ENCODE assay signal across 8 cellular contexts in the genomic region with DNA sequence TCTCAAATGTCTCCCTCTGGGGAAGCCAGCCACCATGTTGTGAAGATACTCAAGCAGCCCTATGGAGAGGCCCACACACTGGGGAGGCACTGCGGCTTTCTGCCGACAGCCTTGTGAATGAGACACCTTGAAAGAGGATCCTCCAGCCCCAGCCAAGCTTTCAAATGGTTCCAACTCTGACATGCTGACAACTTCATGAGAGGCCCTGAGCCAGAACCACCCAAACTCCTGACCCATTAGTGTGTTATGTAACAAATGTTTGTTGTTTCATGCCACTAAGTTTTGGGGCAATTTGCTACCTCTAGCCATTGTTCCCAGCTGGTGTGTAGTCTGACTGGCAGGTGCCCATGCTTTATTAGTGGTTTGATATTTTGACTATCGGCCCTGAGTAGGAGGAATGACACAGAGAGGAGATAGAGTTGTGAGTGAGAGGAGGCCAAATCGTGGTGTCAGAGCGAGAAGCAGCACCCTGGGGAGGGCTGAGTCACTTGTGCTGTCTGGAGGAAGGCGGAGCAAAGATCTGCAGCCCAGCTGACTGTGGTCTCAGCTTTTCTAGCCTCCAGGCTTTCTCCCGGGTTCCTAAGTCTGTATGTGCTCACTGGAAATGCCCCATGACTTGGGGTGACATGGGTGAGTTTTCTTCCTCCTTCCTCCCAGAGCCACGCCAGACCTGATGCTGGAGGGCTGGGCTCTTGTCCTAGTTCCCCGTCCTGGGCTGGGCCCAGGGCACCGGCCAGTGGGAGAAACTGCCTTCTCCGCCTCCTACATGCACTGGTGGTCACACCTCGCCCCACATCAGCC. TPM values are rescaled to one million over a fixed set of nuclear protein-coding genes. Genes with fewer than 3 reads are reported as not detected.
DNase-seq lines count a peak whose midpoint lies in the region; ATAC-seq and TF ChIP-seq lines count a peak whose summit lies in the region.

No MANE protein-coding gene starts in this region.

- no peak overlapping the region for H2AFZ ChIP-seq in GM23338

- H3F3A ChIP-seq in GM23338 (replicated peaks; ENCODE audit: low read depth), result 0 out of 2 replicates have a peak, but pooled peaks cover 7% of the 10 kb centered on the region

- H4K20me1 ChIP-seq in GM23338 (replicated peaks; ENCODE audit: insufficient read depth), result no peaks in the 10 kb centered on the region

- no peak overlapping the region for H3K9ac ChIP-seq in mucosa of rectum (ENCODE audit: low read depth in 1 of 2, low read length in 2 of 2)

- intact Hi-C loops in activated CD4-positive, alpha-beta T cell treated with anti-CD3 and anti-CD28 coated beads for 36 hours (cut with DNase I, micrococcal nuclease), result loop anchor here (1.0 to 5.0 kb wide), 11 partner anchors 12 to 562 kb away; a partner anchor contains a TSS

- H3K9me2 ChIP-seq in GM23338 (ENCODE audit: insufficient read depth), result no peaks in the 10 kb centered on the region

- H3K27me3 ChIP-seq in GM23338 (ENCODE audit: insufficient read depth) (no peaks in the 10 kb centered on the region), mucosa of rectum (ENCODE audit: control insufficient read depth in 2 of 2, insufficient read depth in 2 of 2, low read length in 2 of 2) (no peaks in the 10 kb centered on the region)

- H3K36me3 ChIP-seq in GM23338 (ENCODE audit: insufficient read depth) (no peaks in the 10 kb centered on the region), mucosa of rectum (ENCODE audit: control insufficient read depth in 2 of 2, insufficient read depth in 2 of 2, low read length in 2 of 2) (no peaks in the 10 kb centered on the region)

- POLR2A ChIA-PET in activated CD4-positive, alpha-beta T cell treated with anti-CD3 and anti-CD28 coated beads for 36 hours (lab: Charles Lee), result interaction anchor here (1.3 kb wide), 1 partner anchor 18 kb away, joined by 3 read pairs; no protein-coding TSS in a partner anchor

- H3K27me3 Mint-ChIP-seq in GM23338 (ENCODE audit: insufficient read depth, low read depth, poor library complexity) (peaks cover 14% of the 10 kb centered on the region), chondrocyte (ENCODE audit: low read depth) (no peaks in the 10 kb centered on the region)
- peaks cover 47% of the 10 kb centered on the region for H3K27me3 Mint-ChIP-seq in activated CD4-positive, alpha-beta T cell treated with anti-CD3 and anti-CD28 coated beads for 36 hours

- H3K79me2 ChIP-seq in GM23338 (replicated peaks; ENCODE audit: insufficient read depth), result no peaks in the 10 kb centered on the region

- no peaks in the 10 kb centered on the region for H3K9me3 ChIP-seq in mucosa of rectum (ENCODE audit: control insufficient read depth in 2 of 2, low read length in 2 of 2)

- H3K4me1 ChIP-seq in GM23338 (ENCODE audit: insufficient read depth), result no peaks in the 10 kb centered on the region
- peaks cover 12 to 15% of the 10 kb centered on the region in 2 donors for H3K4me1 ChIP-seq in mucosa of rectum (ENCODE audit: control insufficient read depth in 2 of 2, insufficient read depth in 2 of 2, low read length in 2 of 2)

- H3K27ac ChIP-seq in GM23338 (ENCODE audit: low read depth) (no peak overlapping the region), mucosa of rectum (ENCODE audit: low read depth in 2 of 2, low read length in 2 of 2) (peak overlapping the region; percentile 38 to 42)

- no peak overlapping the region for H3K27ac Mint-ChIP-seq in GM23338
- H3K27ac Mint-ChIP-seq in activated CD4-positive, alpha-beta T cell treated with anti-CD3 and anti-CD28 coated beads for 36 hours, result peak overlapping the region; percentile 43
- H3K27ac Mint-ChIP-seq in chondrocyte (ENCODE audit: unreplicated experiment), result peak overlapping the region; percentile 94

- TF ChIP-seq CTCF in GM23338 (conservative IDR thresholded peaks at IDR 0.05; ENCODE audit: low read depth in 2 of 2) (no peak), chondrocyte (IDR thresholded peaks at IDR 0.05) (no peak)

- H3K4me3 Mint-ChIP-seq in GM23338, result no peak overlapping the region
- H3K4me3 Mint-ChIP-seq in activated CD4-positive, alpha-beta T cell treated with anti-CD3 and anti-CD28 coated beads for 36 hours, result peak overlapping the region; percentile 52
- H3K4me3 Mint-ChIP-seq in chondrocyte (ENCODE audit: unreplicated experiment), result no peak overlapping the region

- H3K36me3 Mint-ChIP-seq in GM23338 (ENCODE audit: low read depth), result no peaks in the 10 kb centered on the region
- H3K36me3 Mint-ChIP-seq in activated CD4-positive, alpha-beta T cell treated with anti-CD3 and anti-CD28 coated beads for 36 hours (ENCODE audit: low read depth), result peaks cover 5% of the 10 kb centered on the region
- H3K36me3 Mint-ChIP-seq in chondrocyte (ENCODE audit: low read depth), result no peaks in the 10 kb centered on the region

- peaks cover 13% of the 10 kb centered on the region; the same call in 2 of the 3 replicates for H3K4me1 Mint-ChIP-seq in GM23338
- peaks cover 73% of the 10 kb centered on the region for H3K4me1 Mint-ChIP-seq in activated CD4-positive, alpha-beta T cell treated with anti-CD3 and anti-CD28 coated beads for 36 hours
- H3K4me1 Mint-ChIP-seq in chondrocyte (ENCODE audit: low read depth), result peaks cover 25% of the 10 kb centered on the region

- DNase-seq in GF-D8 (lab: John Stamatoyannopoulos, UW), result peak; percentile 62
- DNase-seq in GM23338 (ENCODE audit: low spot score), result no peak
- peak; percentile 92 for DNase-seq in LHCN-M2 (ENCODE audit: low read depth)
- peak; percentile 89 for DNase-seq in activated CD4-positive, alpha-beta T cell treated with anti-CD3 and anti-CD28 coated beads for 36 hours
- no peak for DNase-seq in chondrocyte (ENCODE audit: low spot score)
- DNase-seq in stimulated activated naive CD4-positive, alpha-beta T cell treated with Interleukin-2 at 50 U/mL for 16 hours (lab: John Stamatoyannopoulos, UW), result peak; percentile 81
- DNase-seq in inferior parietal cortex (ENCODE audit: extremely low spot score), result no peak

- H3K4me3 ChIP-seq in GM23338 (no peak overlapping the region), mucosa of rectum (ENCODE audit: low read length in 2 of 2) (peak overlapping the region in 1 of 2 donors; percentile 17)

- ATAC-seq in GM23338, result peak; percentile 17
- ATAC-seq in activated CD4-positive, alpha-beta T cell treated with anti-CD3 and anti-CD28 coated beads for 36 hours, result peak; percentile 96

- CTCF ChIA-PET in activated CD4-positive, alpha-beta T cell treated with anti-CD3 and anti-CD28 coated beads for 36 hours (lab: Charles Lee), result interaction anchor here (0.8 to 2.2 kb wide), 4 partner anchors 7 to 272 kb away, joined by 3 to 9 read pairs (median 4); a partner anchor contains a TSS

- H3K4me2 ChIP-seq in GM23338, result no peak overlapping the region

- H3K9me3 Mint-ChIP-seq in GM23338 (no peaks in the 10 kb centered on the region), chondrocyte (ENCODE audit: low read depth) (peaks cover 3% of the 10 kb centered on the region)
- H3K9me3 Mint-ChIP-seq in activated CD4-positive, alpha-beta T cell treated with anti-CD3 and anti-CD28 coated beads for 36 hours (ENCODE audit: low read depth), result no peaks in the 10 kb centered on the region

TF ChIP-seq in GM23338, 12 proteins besides CTCF, POLR2A, EP300 and RAD21:
- TF ChIP-seq ZNF331 (CRISPR knock-in tag; IDR thresholded peaks at IDR 0.05; ENCODE audit: low read depth) (no peak), CREB1 (CRISPR knock-in tag; IDR thresholded peaks at IDR 0.05; ENCODE audit: low read depth) (no peak), JUNB (IDR thresholded peaks at IDR 0.05; ENCODE audit: unreplicated experiment) (no peak)

RNA-seq across cellular contexts. Expression of a gene that starts 56.8 kb away (rescaled TPM):
- total RNA-seq in GM23338 (2014; rRNA removed; shearing (Covaris generic)), result 43.1 and 46.0 TPM in 2 replicates
- polyA plus RNA-seq in GM23338 (2016; fragmentation: Nextera tagmentation; extraction: Ambion mirVana), result 43.3 and 43.9 TPM in 2 replicates
- total RNA-seq in LHCN-M2 (2014; rRNA removed), result 13.1 and 14.9 TPM in 2 replicates
- polyA plus RNA-seq in LHCN-M2 (2012), result 3.1 TPM
- 10 to 100 TPM; 59.5 to 73.7 TPM for total RNA-seq in activated CD4-positive, alpha-beta T cell treated with anti-CD3 and anti-CD28 coated beads for 36 hours
- 2.3 to 4.1 TPM (median 3.5 TPM) in 3 replicates for total RNA-seq in chondrocyte

Comparison
In these comparisons a context has a peak if more than half of its experiments do, and no peak if none do; other contexts are left out.
1. DNase-seq: peak in GF-D8 (single experiment), LHCN-M2 (single experiment), activated CD4-positive, alpha-beta T cell treated with anti-CD3 and anti-CD28 coated beads for 36 hours (single experiment) and stimulated activated naive CD4-positive, alpha-beta T cell treated with Interleukin-2 at 50 U/mL for 16 hours (single experiment); none in GM23338 (single experiment), chondrocyte (single experiment) and inferior parietal cortex (single experiment).